ENCODE assay signal across 8 cellular contexts in genomic region chr9:113221003-113221799, GRCh38. TPM values are rescaled to one million over a fixed set of nuclear protein-coding genes. Genes with fewer than 3 reads are reported as not detected.
A peak's percentile ranks its signal among the peaks of the same experiment; 100 is the strongest.
DNase-seq lines count a peak whose midpoint lies in the region; ATAC-seq lines count a peak whose summit lies in the region.

Gene FKBP15, minus strand, starts transcription at chr9:113221277. Its CDS starts 34 bp downstream, at chr9:113221243.
Gene SLC31A1, plus strand, starts transcription at chr9:113221544. Its CDS starts 34,605 bp downstream, at chr9:113256149.

- ATAC-seq in GM21825 (IDR thresholded peaks at IDR 0.05; ENCODE audit: unreplicated experiment), result peak; percentile 87
- ATAC-seq in naive thymus-derived CD4-positive, alpha-beta T cell, result peak; percentile 99
- ATAC-seq in stimulated activated naive B cell treated with anti-CD40 and anti-IgM and Interleukin-4, amounts not matched to agents 10 μg/mL and 1 μg/mL and 100 μg/mL, for 72 hours (replicated peaks), result peak; percentile 87 to 92

- H2AFZ ChIP-seq in Karpas-422 (ENCODE audit: low read length), result peak within 1 kb of the TSS; percentile 74; the same call in 1 of the 2 replicates

- H3K79me2 ChIP-seq in Karpas-422 (ENCODE audit: low read length), result peaks cover 86% of the 10 kb centered on the region

- no peaks in the 10 kb centered on the region for H3K27me3 Mint-ChIP-seq in naive thymus-derived CD4-positive, alpha-beta T cell
- H3K27me3 Mint-ChIP-seq in stimulated activated naive B cell treated with anti-CD40 and anti-IgM and Interleukin-4, amounts not matched to agents 10 μg/mL and 1 μg/mL and 100 μg/mL, for 72 hours, result no peaks in the 10 kb centered on the region

- peak within 1 kb of the TSS; percentile 89 to 99 (median 94) for H3K4me3 Mint-ChIP-seq in naive thymus-derived CD4-positive, alpha-beta T cell
- H3K4me3 Mint-ChIP-seq in stimulated activated naive B cell treated with anti-CD40 and anti-IgM and Interleukin-4, amounts not matched to agents 10 μg/mL and 1 μg/mL and 100 μg/mL, for 72 hours, result peak within 1 kb of the TSS; percentile 96 to 97

- no peaks in the 10 kb centered on the region for H3K9me2 ChIP-seq in Karpas-422 (replicated peaks; ENCODE audit: insufficient read depth, low read length)

- peak within 1 kb of the TSS; percentile 97 for H3K4me2 ChIP-seq in Karpas-422 (ENCODE audit: low read depth, low read length, poor library complexity, severe bottlenecking)

- peak within 1 kb of the TSS; percentile 86 for H3K9ac ChIP-seq in Karpas-422 (ENCODE audit: low read length)

- no peaks in the 10 kb centered on the region for H3K27me3 ChIP-seq in Karpas-422 (ENCODE audit: low read length)
- H3K27me3 ChIP-seq in naive thymus-derived CD4-positive, alpha-beta T cell (ENCODE audit: control insufficient read depth in 2 of 2, insufficient read depth in 2 of 2, low read length in 2 of 2), result no peaks in the 10 kb centered on the region

- H3K9me3 ChIP-seq in Karpas-422 (ENCODE audit: low read length), result no peaks in the 10 kb centered on the region
- no peaks in the 10 kb centered on the region for H3K9me3 ChIP-seq in naive thymus-derived CD4-positive, alpha-beta T cell (ENCODE audit: control insufficient read depth in 2 of 3, low read length in 3 of 3)

- H3K4me3 ChIP-seq in Karpas-422 (ENCODE audit: low read length), result peak within 1 kb of the TSS; percentile 90
- peak within 1 kb of the TSS; percentile 91 for H3K4me3 ChIP-seq in naive thymus-derived CD4-positive, alpha-beta T cell (ENCODE audit: low read length)

- POLR2A ChIA-PET in naive thymus-derived CD4-positive, alpha-beta T cell (lab: Charles Lee), result interaction anchor here (0.6 to 1.5 kb wide), 8 partner anchors 12 to 668 kb away, joined by 3 to 9 read pairs (median 4); partner anchors contain the start of genes C9orf43, POLE3 and SLC31A2

- H3K27ac Mint-ChIP-seq in naive thymus-derived CD4-positive, alpha-beta T cell, result peak within 1 kb of the TSS; percentile 86 to 98 (median 94)
- peak within 1 kb of the TSS; percentile 88 for H3K27ac Mint-ChIP-seq in stimulated activated naive B cell treated with anti-CD40 and anti-IgM and Interleukin-4, amounts not matched to agents 10 μg/mL and 1 μg/mL and 100 μg/mL, for 72 hours

- H3K36me3 ChIP-seq in Karpas-422 (ENCODE audit: insufficient read depth, low read length), result peaks cover 10% of the 10 kb centered on the region
- H3K36me3 ChIP-seq in naive thymus-derived CD4-positive, alpha-beta T cell (ENCODE audit: control insufficient read depth in 2 of 3, insufficient read depth in 3 of 3, low read length in 3 of 3), result peaks cover 0 to 7% (median 0%) of the 10 kb centered on the region in 3 experiments

- H4K20me1 ChIP-seq in Karpas-422 (ENCODE audit: insufficient read depth, low read depth, low read length), result no peaks in the 10 kb centered on the region

- CTCF ChIA-PET in naive thymus-derived CD4-positive, alpha-beta T cell (lab: Charles Lee), result interaction anchor here (1.2 kb wide), 1 partner anchor 70 kb away, joined by 4 read pairs; the partner anchor contains the start of gene SLC31A2

- peak; percentile 98 for DNase-seq in DMS79 treated with DMSO at 0.1 percent for 48 hours (lab: John Stamatoyannopoulos, UW)
- peak; percentile 99 for DNase-seq in Karpas-422
- DNase-seq in RKO (ENCODE audit: low spot score), result peak; percentile 100
- peak; percentile 90 to 95 for DNase-seq in activated T-helper 1 cell treated with anti-CD3 and anti-CD28 coated beads, Interleukin-2, amount 50 U/mL, for 16 hours (ENCODE audit: low read depth in 1 of 2, low spot score in 1 of 2)
- DNase-seq in fibroblast of gingiva (ENCODE audit: low read depth), result peak; percentile 99
- peak; percentile 88 to 96 (median 96) for DNase-seq in naive thymus-derived CD4-positive, alpha-beta T cell
- peak; percentile 97 for DNase-seq in stimulated activated naive B cell treated with anti-CD40 and anti-IgM and Interleukin-4, amounts not matched to agents 10 μg/mL and 1 μg/mL and 100 μg/mL, for 72 hours

- peak within 1 kb of the TSS; percentile 92 for H3K27ac ChIP-seq in Karpas-422 (ENCODE audit: low read length)
- H3K27ac ChIP-seq in naive thymus-derived CD4-positive, alpha-beta T cell (ENCODE audit: low read depth, low read length), result peak within 1 kb of the TSS; percentile 94

- intact Hi-C loops in naive thymus-derived CD4-positive, alpha-beta T cell (cut with micrococcal nuclease), result loop anchor here (1.0 to 10.0 kb wide), 21 partner anchors 12 to 1738 kb away; partner anchors contain the start of genes ALAD (in 2 of the 2), C9orf43 (in 2 of the 2), CDC26 (in 2 of the 2) and POLE3 (in 2 of the 2)

- H3K36me3 Mint-ChIP-seq in naive thymus-derived CD4-positive, alpha-beta T cell, result peaks cover 0 to 7% (median 0%) of the 10 kb centered on the region in 5 donors
- H3K36me3 Mint-ChIP-seq in stimulated activated naive B cell treated with anti-CD40 and anti-IgM and Interleukin-4, amounts not matched to agents 10 μg/mL and 1 μg/mL and 100 μg/mL, for 72 hours, result peaks cover 7 to 10% of the 10 kb centered on the region in 2 donors

- H3K9me3 Mint-ChIP-seq in naive thymus-derived CD4-positive, alpha-beta T cell, result no peaks in the 10 kb centered on the region
- H3K9me3 Mint-ChIP-seq in stimulated activated naive B cell treated with anti-CD40 and anti-IgM and Interleukin-4, amounts not matched to agents 10 μg/mL and 1 μg/mL and 100 μg/mL, for 72 hours, result no peaks in the 10 kb centered on the region

- peaks cover 15 to 58% (median 48%) of the 10 kb centered on the region in 7 donors for H3K4me1 Mint-ChIP-seq in naive thymus-derived CD4-positive, alpha-beta T cell
- H3K4me1 Mint-ChIP-seq in stimulated activated naive B cell treated with anti-CD40 and anti-IgM and Interleukin-4, amounts not matched to agents 10 μg/mL and 1 μg/mL and 100 μg/mL, for 72 hours, result peaks cover 14 to 43% of the 10 kb centered on the region in 2 donors

- peaks cover 49% of the 10 kb centered on the region for H3K4me1 ChIP-seq in Karpas-422 (ENCODE audit: low read length)
- peaks cover 10 to 25% of the 10 kb centered on the region in 2 donors for H3K4me1 ChIP-seq in naive thymus-derived CD4-positive, alpha-beta T cell (ENCODE audit: control insufficient read depth in 2 of 2, insufficient read depth in 2 of 2, low read length in 2 of 2)

RNA-seq across cellular contexts. Expression of gene FKBP15, which starts in this region (rescaled TPM):
- 23.5 and 65.1 TPM in 2 replicates for total RNA-seq in Karpas-422 (2014; rRNA removed; shearing (Covaris generic); ENCODE audit: low replicate concordance)
- 10 to 100 TPM; 22.4 to 50.6 (median 33.4) TPM for total RNA-seq in naive thymus-derived CD4-positive, alpha-beta T cell
- polyA plus RNA-seq in naive thymus-derived CD4-positive, alpha-beta T cell, result 10 to 100 TPM in 1 of 2 donors, 1 to 10 TPM in 1; 8.8 to 18.1 TPM

RNA-seq across cellular contexts. Expression of gene SLC31A1, which starts in this region (rescaled TPM):
- total RNA-seq in Karpas-422 (2014; rRNA removed; shearing (Covaris generic); ENCODE audit: low replicate concordance), result 8.7 and 13.5 TPM in 2 replicates
- total RNA-seq in naive thymus-derived CD4-positive, alpha-beta T cell, result 10 to 100 TPM in 1 of 5 experiments, 1 to 10 TPM in 4; 4.5 to 10.4 (median 4.7) TPM
- polyA plus RNA-seq in naive thymus-derived CD4-positive, alpha-beta T cell, result 1 to 10 TPM; 3.0 to 4.1 TPM

Comparison
In these comparisons a context has a peak if more than half of its experiments do, and no peak if none do; other contexts are left out.
1. Peak in every context shown above with its lines: DNase-seq, ATAC-seq, H3K4me3 ChIP-seq and H3K27ac ChIP-seq.